In the genomic region with DNA sequence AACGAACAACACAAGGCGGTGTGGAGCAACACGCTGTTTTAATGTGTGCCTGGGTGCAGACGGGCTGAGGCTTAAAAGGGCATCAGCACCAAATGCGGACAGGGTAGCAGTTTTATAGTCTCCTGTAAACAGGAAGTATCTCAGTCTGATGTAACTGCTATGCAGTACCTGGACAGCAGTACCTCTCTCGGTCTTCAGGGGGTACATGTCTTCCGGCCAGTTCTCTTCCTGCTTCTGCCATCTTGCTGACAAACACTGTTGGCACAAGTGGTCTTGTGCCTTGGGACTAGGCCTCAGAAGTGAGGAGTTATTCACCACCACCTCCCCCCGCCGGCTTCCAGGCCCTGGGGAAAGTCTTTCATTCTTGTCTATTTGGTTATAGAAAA, we compare ENCODE assay signal across 30 cellular contexts. TPM values are rescaled to one million over a fixed set of nuclear protein-coding genes. Genes with fewer than 3 reads are reported as not detected.
"Had no signal": no experiment of that assay in that cellular context is flagged by ENCODE, and none has a peak within 500 bp of the region (broad histone marks: within the 10 kb centered on the region; RNA-seq: fewer than 3 reads in every experiment).

No MANE protein-coding gene starts in this region.

- H3K27ac ChIP-seq: adrenal gland, body of pancreas, esophagus muscularis mucosa, foreskin keratinocyte, heart left ventricle, left ventricle myocardium inferior, ovary, prostate gland, skin epidermis, testis, transverse colon had no signal

- H3K36me3 ChIP-seq: adrenal gland, esophagus muscularis mucosa, heart left ventricle, left ventricle myocardium inferior, ovary, prostate gland, transverse colon had no signal

- H3K27me3 Mint-ChIP-seq: activated CD4-positive, alpha-beta T cell treated with anti-CD3 and anti-CD28 coated beads for 36 hours; activated naive CD8-positive, alpha-beta T cell treated with anti-CD3 and anti-CD28 coated beads for 36 hours; naive B cell; T-helper 17 cell had no signal

- H3K9me3 ChIP-seq: adrenal gland, body of pancreas, esophagus muscularis mucosa, heart left ventricle, left ventricle myocardium inferior, ovary, prostate gland, testis, transverse colon had no signal

- ATAC-seq: body of pancreas; heart left ventricle; sciatic nerve; stimulated activated naive CD8-positive, alpha-beta T cell treated with anti-CD3 and anti-CD28 coated beads, Interleukin-15, Interleukin-2, amounts not matched to agents 100 U/mL and 50 U/mL, for 24 hours; T-helper 17 cell had no signal

- H3K4me3 Mint-ChIP-seq: activated CD4-positive, alpha-beta T cell treated with anti-CD3 and anti-CD28 coated beads for 36 hours; activated naive CD4-positive, alpha-beta T cell treated with anti-CD3 and anti-CD28 coated beads for 36 hours; activated naive CD8-positive, alpha-beta T cell treated with anti-CD3 and anti-CD28 coated beads for 36 hours; naive B cell; nephron progenitor cell; T-helper 17 cell had no signal

- H3K9me3 Mint-ChIP-seq: activated naive CD4-positive, alpha-beta T cell treated with anti-CD3 and anti-CD28 coated beads for 36 hours; activated naive CD8-positive, alpha-beta T cell treated with anti-CD3 and anti-CD28 coated beads for 36 hours; naive B cell; nephron progenitor cell had no signal

- H3K27ac Mint-ChIP-seq: activated CD4-positive, alpha-beta T cell treated with anti-CD3 and anti-CD28 coated beads for 36 hours; activated naive CD4-positive, alpha-beta T cell treated with anti-CD3 and anti-CD28 coated beads for 36 hours; activated naive CD8-positive, alpha-beta T cell treated with anti-CD3 and anti-CD28 coated beads for 36 hours; naive B cell; nephron progenitor cell; T-helper 17 cell had no signal

- H3K36me3 Mint-ChIP-seq: naive B cell had no signal

- H3K4me3 ChIP-seq: adrenal gland, body of pancreas, esophagus muscularis mucosa, heart left ventricle, left ventricle myocardium inferior, lung, ovary, prostate gland, skin epidermis, testis, transverse colon had no signal

- H3K27me3 ChIP-seq: adrenal gland, body of pancreas, esophagus muscularis mucosa, foreskin keratinocyte, heart left ventricle, ovary, testis, transverse colon had no signal

- DNase-seq: activated CD4-positive, CD25-positive, alpha-beta regulatory T cell; activated CD8-positive, alpha-beta memory T cell treated with anti-CD3 and anti-CD28 coated beads for 24 hours; activated effector memory CD4-positive, alpha-beta T cell treated with anti-CD3 and anti-CD28 coated beads, Interleukin-2, amount 50 U/mL, for 16 hours; activated naive CD4-positive, alpha-beta T cell treated with anti-CD3 and anti-CD28 coated beads for 36 hours; activated naive CD8-positive, alpha-beta T cell treated with anti-CD3 and anti-CD28 coated beads for 36 hours; aorta; body of pancreas; heart left ventricle; left ventricle myocardium inferior; naive B cell; nephron progenitor cell; ovary; retina; stimulated activated CD4-positive, alpha-beta T cell treated with anti-CD3 and anti-CD28 coated beads, Interleukin-12 subunit alpha, Interleukin-12 subunit beta, amount 100 ng/mL, for 4 hours; stimulated activated CD4-positive, alpha-beta T cell treated with anti-CD3 and anti-CD28 coated beads, Interleukin-4, amount 100 ng/mL, for 1 hour; stimulated activated naive CD8-positive, alpha-beta T cell treated with anti-CD3 and anti-CD28 coated beads, Interleukin-15, Interleukin-2, amounts not matched to agents 100 U/mL and 50 U/mL, for 24 hours; SW 1271; T-helper 17 cell; T1000; testis; transverse colon had no signal

- H3K4me1 ChIP-seq: adrenal gland, esophagus muscularis mucosa, foreskin keratinocyte, prostate gland, testis, transverse colon had no signal

RNA-seq across cellular contexts. Expression of gene APOBEC4, which starts 49.7 kb away (rescaled TPM):
- total RNA-seq: activated CD4-positive, alpha-beta T cell treated with anti-CD3 and anti-CD28 coated beads for 36 hours; activated naive CD4-positive, alpha-beta T cell treated with anti-CD3 and anti-CD28 coated beads for 36 hours; activated naive CD8-positive, alpha-beta T cell treated with anti-CD3 and anti-CD28 coated beads for 36 hours; adrenal gland; aorta; body of pancreas; cerebellum; esophagus muscularis mucosa; foreskin keratinocyte; heart left ventricle; sciatic nerve; T-helper 17 cell had no signal
- polyA plus RNA-seq: adrenal gland, aorta, foreskin keratinocyte, ovary had no signal
